ENCODE assay signal across 9 cellular contexts in genomic region chr7:151877911-151878835, GRCh38. TPM values are rescaled to one million over a fixed set of nuclear protein-coding genes. Genes with fewer than 3 reads are reported as not detected.
DNase-seq lines count a peak whose midpoint lies in the region; ATAC-seq, FAIRE-seq and TF ChIP-seq lines count a peak whose summit lies in the region.
"Had no signal": no experiment of that assay in that cellular context is flagged by ENCODE, and none has a peak within 500 bp of the region (broad histone marks: within the 10 kb centered on the region; RNA-seq: fewer than 3 reads in every experiment).

No MANE protein-coding gene starts in this region.

- H3K79me2 ChIP-seq in HepG2 (ENCODE audit: insufficient read depth, low read length) = no peaks in the 10 kb centered on the region

- FAIRE-seq in HepG2 (lab: Jason Lieb, UNC) = no peak
- FAIRE-seq: A204.1 had no signal

- peak overlapping the region; percentile 38 for H3K27ac Mint-ChIP-seq in activated naive CD8-positive, alpha-beta T cell treated with anti-CD3 and anti-CD28 coated beads, Interleukin-2, amount 10 ng/mL, durations not matched to agents 7 days and 5 days

- peak; percentile 38 for DNase-seq in NCI-H2227 (lab: John Stamatoyannopoulos, UW; ENCODE audit: unreplicated experiment)
- DNase-seq in NCI-H2227 treated with DMSO at 0.1 percent for 48 hours (lab: John Stamatoyannopoulos, UW) = no peak
- DNase-seq in activated naive CD8-positive, alpha-beta T cell treated with anti-CD3 and anti-CD28 coated beads, Interleukin-2, amount 10 ng/mL, durations not matched to agents 7 days and 5 days = no peak
- no peak for DNase-seq in HepG2 (ENCODE audit: low spot score)
- DNase-seq in stomach = no peak
- no peak for DNase-seq in GDM1 (lab: John Stamatoyannopoulos, UW)
- no peak for DNase-seq in NCI-H526 treated with DMSO at 0.1 percent for 48 hours (lab: John Stamatoyannopoulos, UW)
- DNase-seq in foreskin fibroblast = no peak

- no peak overlapping the region for H3K4me2 ChIP-seq in HepG2 (ENCODE audit: low read depth, low read length)

- intact Hi-C loops in HepG2 (cut with micrococcal nuclease; ENCODE audit: unreplicated experiment) (no loop called here), stomach (cut with DNase I; ENCODE audit: low total_unique reads) (no loop called here)

- BruUV-seq in HepG2 (replicated peaks; lab: Mats Ljungman, UMichigan) = no TSS peak

- H3K4me1 Mint-ChIP-seq in activated naive CD8-positive, alpha-beta T cell treated with anti-CD3 and anti-CD28 coated beads, Interleukin-2, amount 10 ng/mL, durations not matched to agents 7 days and 5 days = peaks cover 5% of the 10 kb centered on the region

- no peak overlapping the region for H2AFZ ChIP-seq in HepG2 (ENCODE audit: low read length)

- 59% methylated on average over 11 of the region's 30 CpGs for WGBS in HepG2 (ENCODE audit: low lambda C conversion rate)
- 18 to 26% (median 23%) methylated on average over 27 to 30 of the region's 30 CpGs for WGBS in stomach, 5 donors

- H4K20me1 ChIP-seq in HepG2 (ENCODE audit: insufficient read depth, low read length) = no peaks in the 10 kb centered on the region

- peaks cover 2% of the 10 kb centered on the region for H3K27me3 Mint-ChIP-seq in activated naive CD8-positive, alpha-beta T cell treated with anti-CD3 and anti-CD28 coated beads, Interleukin-2, amount 10 ng/mL, durations not matched to agents 7 days and 5 days

- H3K4me1 ChIP-seq in HepG2 (ENCODE audit: insufficient read depth, low read length) = peaks cover 17% of the 10 kb centered on the region
- H3K4me1 ChIP-seq in stomach = peaks cover 15 to 42% (median 29%) of the 10 kb centered on the region in 4 donors

- no peak overlapping the region for H3K9ac ChIP-seq in HepG2 (ENCODE audit: insufficient read depth, low read depth, low read length)

- no peak overlapping the region for H3K4me3 ChIP-seq in HepG2 (replicated peaks in 1 of 3; ENCODE audit: insufficient read depth in 1 of 3, low read depth in 2 of 3, low read length in 3 of 3)
- peak overlapping the region; percentile 80 to 100 (median 94) for H3K4me3 ChIP-seq in stomach
- H3K4me3 ChIP-seq in foreskin fibroblast (ENCODE audit: low read depth in 1 of 2, low read length in 2 of 2) = peak overlapping the region in 1 of 2 donors; percentile 58

- TF ChIP-seq EP300 in HepG2 (IDR thresholded peaks at IDR 0.05; ENCODE audit: low read depth in 2 of 2, low read length in 2 of 2) = no peak
- TF ChIP-seq EP300 in HepG2 (CRISPR knock-in tag; IDR thresholded peaks at IDR 0.05; ENCODE audit: borderline replicate concordance) = no peak
- no peak for TF ChIP-seq EP300 in stomach (IDR thresholded peaks at IDR 0.05)

- TF ChIP-seq CTCF in HepG2 (CRISPR knock-in tag; IDR thresholded peaks at IDR 0.05) (no peak), stomach (IDR thresholded peaks at IDR 0.05) (no peak), foreskin fibroblast (IDR thresholded peaks at IDR 0.05; ENCODE audit: low read depth, low read length) (no peak)

- TF ChIP-seq RAD21 in HepG2 (CRISPR knock-in tag; IDR thresholded peaks at IDR 0.05) = no peak

- H3K9me3 ChIP-seq in HepG2 (ENCODE audit: low read length) (no peaks in the 10 kb centered on the region), stomach (no peaks in the 10 kb centered on the region)

- H3K36me3 Mint-ChIP-seq in activated naive CD8-positive, alpha-beta T cell treated with anti-CD3 and anti-CD28 coated beads, Interleukin-2, amount 10 ng/mL, durations not matched to agents 7 days and 5 days = no peaks in the 10 kb centered on the region

- H3K27me3 ChIP-seq in HepG2 (ENCODE audit: control insufficient read depth in 1 of 2, insufficient read depth in 2 of 2, low read length in 2 of 2) (peaks cover 0 to 32% of the 10 kb centered on the region in 2 experiments), stomach (no peaks in the 10 kb centered on the region)

- peak overlapping the region; percentile 93 for H3K4me3 Mint-ChIP-seq in activated naive CD8-positive, alpha-beta T cell treated with anti-CD3 and anti-CD28 coated beads, Interleukin-2, amount 10 ng/mL, durations not matched to agents 7 days and 5 days

- CTCF ChIA-PET in HepG2 (lab: Yijun Ruan, JAX; ENCODE audit: low intra/inter-chr PET ratio, low total read pairs) = no interaction called here

- no peaks in the 10 kb centered on the region for H3K9me3 Mint-ChIP-seq in activated naive CD8-positive, alpha-beta T cell treated with anti-CD3 and anti-CD28 coated beads, Interleukin-2, amount 10 ng/mL, durations not matched to agents 7 days and 5 days

- no peak overlapping the region for H3K27ac ChIP-seq in HepG2 (ENCODE audit: extremely low read length, insufficient read depth, low read length)
- peak overlapping the region; percentile 89 to 98 (median 97) for H3K27ac ChIP-seq in stomach

- POLR2A ChIA-PET in activated naive CD8-positive, alpha-beta T cell treated with anti-CD3 and anti-CD28 coated beads, Interleukin-2, amount 10 ng/mL, durations not matched to agents 7 days and 5 days (lab: Charles Lee) = interaction anchor here (1.1 kb wide), 1 partner anchor 247 kb away, joined by 3 read pairs; no protein-coding TSS in a partner anchor
- POLR2A ChIA-PET in HepG2 (lab: Yijun Ruan, JAX) = no interaction called here

- TF ChIP-seq POLR2A in HepG2 (IDR thresholded peaks at IDR 0.05; ENCODE audit: insufficient read depth in 1 of 2, low read depth in 2 of 2, low read length in 2 of 2) (no peak), stomach (IDR thresholded peaks at IDR 0.05) (no peak)

- ATAC-seq in activated naive CD8-positive, alpha-beta T cell treated with anti-CD3 and anti-CD28 coated beads, Interleukin-2, amount 10 ng/mL, durations not matched to agents 7 days and 5 days (ENCODE audit: low read depth) = no peak
- no peak for ATAC-seq in HepG2

- no peaks in the 10 kb centered on the region for H3K36me3 ChIP-seq in HepG2 (replicated peaks in 1 of 2; ENCODE audit: control insufficient read depth in 1 of 2, insufficient read depth in 2 of 2, low read length in 2 of 2)
- no peaks in the 10 kb centered on the region for H3K36me3 ChIP-seq in stomach

- in situ Hi-C loops in HepG2 (cut with HindIII; ENCODE audit: extremely low pct_ligation_motif_present, low pct_unique_long_range_greater_than_20kb) = no loop called here

TF ChIP-seq in HepG2, 621 proteins besides CTCF, POLR2A, EP300 and RAD21:
- TF ChIP-seq ZNF558 (CRISPR knock-in tag; IDR thresholded peaks at IDR 0.05; ENCODE audit: borderline replicate concordance) = no peak
- TF ChIP-seq CREB1 (IDR thresholded peaks at IDR 0.05) = peak; percentile 50; the same call in 1 of the 2 replicates
- TF ChIP-seq CREB1 (CRISPR knock-in tag; IDR thresholded peaks at IDR 0.05) = no peak
- no peak for TF ChIP-seq CERS6 (CRISPR knock-in tag; IDR thresholded peaks at IDR 0.05)
- TF ChIP-seq MAFK (conservative IDR thresholded peaks at IDR 0.05 in 1 of 2, IDR thresholded peaks at IDR 0.05 in 1 of 2; ENCODE audit: low read length in 2 of 2) = peak; percentile 72 to 88; a peak in 3 of 4 replicates
- no peak for TF ChIP-seq KLF16 (CRISPR knock-in tag; IDR thresholded peaks at IDR 0.05)
- peak; percentile 65 for TF ChIP-seq MAFF (IDR thresholded peaks at IDR 0.05; ENCODE audit: low read depth, low read length)
- TF ChIP-seq YEATS4 (CRISPR knock-in tag; IDR thresholded peaks at IDR 0.05; ENCODE audit: borderline replicate concordance) = no peak

RNA-seq across cellular contexts. Expression of gene PRKAG2, which starts 1.3 kb away (rescaled TPM):
- total RNA-seq in activated naive CD8-positive, alpha-beta T cell treated with anti-CD3 and anti-CD28 coated beads, Interleukin-2, amount 10 ng/mL, durations not matched to agents 7 days and 5 days = 10 to 100 TPM; 29.0 to 38.9 TPM
- total RNA-seq in HepG2 (2016; rRNA removed; fragmentation: Illumina TruSeq; extraction: Trizol) (1.1 and 1.3 TPM in 2 replicates), stomach (100 to 1,000 TPM in 1 of 5 donors, 10 to 100 TPM in 4; 56.7 to 302 (median 70.3) TPM)
- 1.3 and 1.8 TPM in 2 replicates for total RNA-seq in HepG2 (2016; cell fraction: cytosol; rRNA removed; fragmentation: Illumina TruSeq; extraction: Trizol; ENCODE audit: low read depth)
- total RNA-seq in HepG2 (2016; cell fraction: insoluble cytoplasmic fraction; rRNA removed; fragmentation: Illumina TruSeq; extraction: Trizol) = 1.2 and 1.3 TPM in 2 replicates
- 2.2 and 2.3 TPM in 2 replicates for total RNA-seq in HepG2 (2016; cell fraction: membrane; rRNA removed; fragmentation: Illumina TruSeq; extraction: Trizol)
- 0.78 TPM in 2 replicates for total RNA-seq in HepG2 (2016; cell fraction: nucleus; rRNA removed; fragmentation: Illumina TruSeq; extraction: Trizol)
- polyA plus RNA-seq in HepG2 (2011; rRNA removed) (0.85 and 0.90 TPM in 2 replicates), stomach (10 to 100 TPM; 19.9 to 27.9 (median 26.3) TPM)
- polyA plus RNA-seq in HepG2 (2011; cell fraction: cytosol; rRNA removed) = 0.47 and 0.62 TPM in 2 replicates
- polyA plus RNA-seq in HepG2 (2011; cell fraction: nucleus; rRNA removed) = 0.83 and 1.2 TPM in 2 replicates
- polyA plus RNA-seq in HepG2 (2012) = 0.30 and 0.45 TPM in 2 replicates
- 2.1 and 2.9 TPM in 2 replicates for polyA plus RNA-seq in HepG2 (2016; cell fraction: cytosol; fragmentation: Illumina TruSeq; extraction: Trizol; ENCODE audit: low read depth)
- 1.7 and 2.3 TPM in 2 replicates for polyA plus RNA-seq in HepG2 (2016; cell fraction: insoluble cytoplasmic fraction; fragmentation: Illumina TruSeq; extraction: Trizol; ENCODE audit: low read depth)
- 3.3 and 3.5 TPM in 2 replicates for polyA plus RNA-seq in HepG2 (2016; cell fraction: membrane; fragmentation: Illumina TruSeq; extraction: Trizol; ENCODE audit: low read depth)
- 2.0 and 3.4 TPM in 2 replicates for polyA plus RNA-seq in HepG2 (2016; cell fraction: nucleus; fragmentation: Illumina TruSeq; extraction: Trizol; ENCODE audit: insufficient read depth, low read depth)
- polyA minus RNA-seq in HepG2 (2011; rRNA and poly(A)+ RNA removed; ENCODE audit: low replicate concordance) = 0.20 and 0.87 TPM in 2 replicates
- not detected in 2 replicates for polyA minus RNA-seq in HepG2 (2011; cell fraction: cytosol; rRNA and poly(A)+ RNA removed)
- 0.75 and 0.77 TPM in 2 replicates for polyA minus RNA-seq in HepG2 (2011; cell fraction: nucleus; rRNA and poly(A)+ RNA removed)

Comparison
In these comparisons a context has a peak if more than half of its experiments do, and no peak if none do; other contexts are left out.
1. H3K4me3 ChIP-seq: peak in stomach (4 of 4); none in HepG2 (0 of 3).
2. RNA of gene PRKAG2, which starts 1.3 kb away (total RNA-seq): 56.7 to 302 TPM in stomach and 29.0 to 38.9 TPM in activated naive CD8-positive, alpha-beta T cell treated with anti-CD3 and anti-CD28 coated beads, Interleukin-2, amount 10 ng/mL, durations not matched to agents 7 days and 5 days; 0.78 to 2.3 TPM in HepG2; every median in the first group is over 4 times any median in the second.